Comparison of ENCODE assay signal across 12 cellular contexts in genomic region chr15:30573012-30573491, GRCh38. TPM values are rescaled to one million over a fixed set of nuclear protein-coding genes. Genes with fewer than 3 reads are reported as not detected.
A peak's percentile ranks its signal among the peaks of the same experiment; 100 is the strongest.
DNase-seq lines count a peak whose midpoint lies in the region; ATAC-seq and TF ChIP-seq lines count a peak whose summit lies in the region.
"Not testable (repeated sequence)": the region's sequence is repeated elsewhere in the genome, so short reads cannot be mapped to it uniquely, and the experiment has no call there.
"Had no signal": no experiment of that assay in that cellular context is flagged by ENCODE, and none has a peak within 500 bp of the region (broad histone marks: within the 10 kb centered on the region; RNA-seq: fewer than 3 reads in every experiment).

No MANE protein-coding gene starts in this region.

- peak; percentile 35 for ATAC-seq in activated T-helper 17 cell treated with anti-CD3 and anti-CD28 coated beads, Interleukin-2, amount 50 U/mL, for 72 hours (replicated peaks)
- ATAC-seq in heart right ventricle = peak in 7 of 8 donors; percentile 62 to 86 (median 76)
- ATAC-seq in memory B cell (ENCODE audit: low read depth) = peak; percentile 78

- H3K36me3 Mint-ChIP-seq in activated T-helper 17 cell treated with anti-CD3 and anti-CD28 coated beads, Interleukin-2, amount 50 U/mL, for 72 hours (ENCODE audit: low read depth); memory B cell: not testable (repeated sequence)

- not testable (repeated sequence) for H3K27ac Mint-ChIP-seq in activated T-helper 17 cell treated with anti-CD3 and anti-CD28 coated beads, Interleukin-2, amount 50 U/mL, for 72 hours; memory B cell

- H3K4me3 Mint-ChIP-seq in activated T-helper 17 cell treated with anti-CD3 and anti-CD28 coated beads, Interleukin-2, amount 50 U/mL, for 72 hours; memory B cell: not testable (repeated sequence)

- in situ Hi-C loops in GM23248 (cut with MboI) = not testable (repeated sequence)

- H3K4me3 ChIP-seq in GM23248 (peak overlapping the region; percentile 52), Peyer's patch (peak overlapping the region in 3 of 4 donors; percentile 30 to 38 (median 31)), choroid plexus epithelial cell (ENCODE audit: low read depth, low read length) (peak overlapping the region; percentile 26), heart right ventricle (peak overlapping the region in 2 of 10 donors; percentile 29 to 35), retinal pigment epithelial cell (ENCODE audit: low read length) (peak overlapping the region; percentile 41)

- H3K27me3 ChIP-seq in GM23248 (replicated peaks; ENCODE audit: insufficient read depth); Peyer's patch; heart right ventricle: not testable (repeated sequence)

- H3K9ac ChIP-seq in GM23248 = not testable (repeated sequence)

- H3K4me2 ChIP-seq in GM23248 (ENCODE audit: unreplicated experiment) = not testable (repeated sequence)

- intact Hi-C loops in heart right ventricle (cut with DNase I) = not testable (repeated sequence)

- not testable (repeated sequence) for H2AFZ ChIP-seq in GM23248

- H3K79me2 ChIP-seq in GM23248 (ENCODE audit: insufficient read depth) = not testable (repeated sequence)

- H3K9me2 ChIP-seq in GM23248 (ENCODE audit: insufficient read depth) = not testable (repeated sequence)

- not testable (repeated sequence) for DNase-seq in GM23248; Peyer's patch; choroid plexus epithelial cell (ENCODE audit: low read depth); heart right ventricle; memory B cell (ENCODE audit: low spot score in 2 of 2); retinal pigment epithelial cell (ENCODE audit: low read depth)

- not testable (repeated sequence) for H3K9me3 Mint-ChIP-seq in activated T-helper 17 cell treated with anti-CD3 and anti-CD28 coated beads, Interleukin-2, amount 50 U/mL, for 72 hours; memory B cell

- not testable (repeated sequence) for TF ChIP-seq POLR2A in Peyer's patch (IDR thresholded peaks at IDR 0.05)

- H3F3A ChIP-seq in GM23248 (ENCODE audit: insufficient read depth) = not testable (repeated sequence)

- H3K27me3 Mint-ChIP-seq in activated T-helper 17 cell treated with anti-CD3 and anti-CD28 coated beads, Interleukin-2, amount 50 U/mL, for 72 hours; memory B cell: not testable (repeated sequence)

- WGBS in GM23248 (ENCODE audit: low coverage in 1 of 2, low lambda C conversion rate in 2 of 2, missing lambda C conversion rate in 2 of 2), 2 experiments = no CpG with 5 or more reads among the region's 38 CpGs
- WGBS in heart right ventricle, 2 donors = no CpG with 5 or more reads among the region's 38 CpGs

- not testable (repeated sequence) for H3K9me3 ChIP-seq in GM23248 (ENCODE audit: low read depth); Peyer's patch; heart right ventricle

- H4K20me1 ChIP-seq in GM23248 (ENCODE audit: insufficient read depth) = not testable (repeated sequence)

- H3K27ac ChIP-seq in GM23248, Peyer's patch, heart right ventricle: not testable (repeated sequence)

- H3K4me1 Mint-ChIP-seq in activated T-helper 17 cell treated with anti-CD3 and anti-CD28 coated beads, Interleukin-2, amount 50 U/mL, for 72 hours; memory B cell: not testable (repeated sequence)

- H3K36me3 ChIP-seq in GM23248 (ENCODE audit: low read depth); Peyer's patch; heart right ventricle: not testable (repeated sequence)

- not testable (repeated sequence) for TF ChIP-seq CTCF in Peyer's patch (IDR thresholded peaks at IDR 0.05); choroid plexus epithelial cell (conservative IDR thresholded peaks at IDR 0.05; ENCODE audit: low read depth, low read length); heart right ventricle (IDR thresholded peaks at IDR 0.05); retinal pigment epithelial cell (conservative IDR thresholded peaks at IDR 0.05; ENCODE audit: low read depth, low read length)

- not testable (repeated sequence) for H3K4me1 ChIP-seq in GM23248 (ENCODE audit: insufficient read depth); Peyer's patch; heart right ventricle

RNA-seq across cellular contexts. Expression of gene GOLGA8Q, which starts 21.2 kb away (rescaled TPM):
- 0.76 TPM in 1 of 2 replicates, not detected in the other for total RNA-seq in GM23248 (2014; rRNA removed; shearing (Covaris generic))
- 0.49 TPM in 1 of 2 replicates, not detected in the other for polyA plus RNA-seq in GM23248 (2016; fragmentation: Nextera tagmentation; extraction: Ambion mirVana)
- total RNA-seq in Peyer's patch = 1 to 10 TPM in 3 of 4 donors, not detected in 1; 1.3 to 5.1 (median 1.7) TPM
- total RNA-seq in activated T-helper 17 cell treated with anti-CD3 and anti-CD28 coated beads, Interleukin-2, amount 50 U/mL, for 72 hours = not detected
- 1 to 10 TPM in 5 of 10 donors, under 1 TPM in 2, not detected in 3; 0.49 to 5.4 (median 2.1) TPM for total RNA-seq in heart right ventricle
- polyA plus RNA-seq in heart right ventricle = 1 to 10 TPM in 1 of 2 donors, under 1 TPM in 1; 0.33 to 2.0 TPM
- total RNA-seq: RPMI7951 had no signal
- polyA plus RNA-seq: CD14-positive monocyte, neural cell had no signal

RNA-seq across cellular contexts. Expression of gene GOLGA8H, which starts 30.8 kb away (rescaled TPM):
- not detected in 2 replicates for total RNA-seq in GM23248 (2014; rRNA removed; shearing (Covaris generic))
- polyA plus RNA-seq in GM23248 (2016; fragmentation: Nextera tagmentation; extraction: Ambion mirVana) = not detected in 2 replicates
- 1 to 10 TPM in 1 of 4 donors, under 1 TPM in 1, not detected in 2; 0.54 to 2.5 TPM for total RNA-seq in Peyer's patch
- not detected for total RNA-seq in activated T-helper 17 cell treated with anti-CD3 and anti-CD28 coated beads, Interleukin-2, amount 50 U/mL, for 72 hours
- total RNA-seq in heart right ventricle = 1 to 10 TPM in 3 of 10 donors, under 1 TPM in 5, not detected in 2; 0.14 to 1.8 (median 0.60) TPM
- polyA plus RNA-seq in heart right ventricle = 1 to 10 TPM in 1 of 2 donors, under 1 TPM in 1; 0.32 to 1.1 TPM
- total RNA-seq: gastrocnemius medialis, HFFc6, RPMI7951 had no signal
- polyA plus RNA-seq: CD14-positive monocyte had no signal
